25 cellular contexts compared by ENCODE assay signal in genomic region chr5:115308815-115309214, GRCh38.
"Had no signal": no experiment of that assay in that cellular context is flagged by ENCODE, and none has a peak within 500 bp of the region (broad histone marks: within the 10 kb centered on the region; RNA-seq: fewer than 3 reads in every experiment).

No MANE protein-coding gene starts in this region.

- H3K9me3 ChIP-seq: stomach, suprapubic skin, testis, thoracic aorta, thyroid gland, tibial artery, tibial nerve, transverse colon, upper lobe of left lung, upper lobe of right lung, vagina had no signal

- H3K27ac ChIP-seq: stomach, suprapubic skin, testis, thoracic aorta, thyroid gland, tibial artery, tibial nerve, transverse colon, upper lobe of left lung, upper lobe of right lung, vagina had no signal

- H3K36me3 ChIP-seq: stomach, suprapubic skin, thoracic aorta, thyroid gland, tibial artery, tibial nerve, transverse colon, upper lobe of left lung, upper lobe of right lung, vagina had no signal

- H3K27me3 ChIP-seq: stomach, suprapubic skin, testis, thyroid gland, transverse colon, upper lobe of left lung, upper lobe of right lung, vagina had no signal

- H3K4me1 ChIP-seq: stomach, suprapubic skin, testis, thyroid gland, tibial artery, tibial nerve, upper lobe of left lung, upper lobe of right lung, vagina had no signal

- DNase-seq: stimulated activated CD4-positive, alpha-beta T cell treated with anti-CD3 and anti-CD28 coated beads, Interleukin-2, amount 100 ng/mL, for 48 hours; stimulated activated CD4-positive, alpha-beta T cell treated with anti-CD3 and anti-CD28 coated beads, Interleukin-4, amount 100 ng/mL, for 1 hour; stimulated activated CD4-positive, alpha-beta T cell treated with anti-CD3 and anti-CD28 coated beads, Interleukin-4, amount 100 ng/mL, for 24 hours; stimulated activated CD4-positive, alpha-beta T cell treated with anti-CD3 and anti-CD28 coated beads, Interleukin-4, amount 100 ng/mL, for 4 hours; stimulated activated CD8-positive, alpha-beta memory T cell treated with anti-CD3 and anti-CD28 coated beads, Interleukin-4, amount 100 ng/mL, for 48 hours; stimulated activated naive B cell treated with anti-CD40 and anti-IgM and Interleukin-4, amounts not matched to agents 10 μg/mL and 1 μg/mL and 100 μg/mL, for 72 hours; stimulated activated naive CD4-positive, alpha-beta T cell; stimulated activated naive CD4-positive, alpha-beta T cell treated with Interleukin-2 at 50 U/mL for 16 hours; stimulated activated naive CD8-positive, alpha-beta T cell treated with anti-CD3 and anti-CD28 coated beads, Interleukin-15, amount 100 ng/mL, for 72 hours; stimulated activated naive CD8-positive, alpha-beta T cell treated with anti-CD3 and anti-CD28 coated beads, Interleukin-15, Interleukin-2, amounts not matched to agents 100 U/mL and 50 U/mL, for 24 hours; stomach; substantia nigra; testis; thyroid gland; tibial artery; transverse colon; trophoblast cell; upper lobe of left lung; upper lobe of right lung had no signal

- H3K4me3 ChIP-seq: stomach, suprapubic skin, testis, thoracic aorta, thyroid gland, tibial artery, tibial nerve, transverse colon, upper lobe of left lung, upper lobe of right lung, vagina had no signal

- ATAC-seq: stimulated activated effector memory CD8-positive, alpha-beta T cell treated with anti-CD3 and anti-CD28 coated beads, Interleukin-12 subunit alpha, Interleukin-12 subunit beta, amount 100 ng/mL, for 72 hours; stimulated activated memory B cell treated with anti-CD40 and anti-IgM and Interleukin-4, amounts not matched to agents 10 μg/mL and 1 μg/mL and 100 μg/mL, for 72 hours; stimulated activated naive B cell treated with anti-CD40 and anti-IgM and Interleukin-4, amounts not matched to agents 10 μg/mL and 1 μg/mL and 100 μg/mL, for 72 hours; stimulated activated naive CD8-positive, alpha-beta T cell treated with anti-CD3 and anti-CD28 coated beads, Interleukin-15, amount 100 ng/mL, for 72 hours; stimulated activated naive CD8-positive, alpha-beta T cell treated with anti-CD3 and anti-CD28 coated beads, Interleukin-15, Interleukin-2, amounts not matched to agents 100 U/mL and 50 U/mL, for 24 hours; upper lobe of right lung had no signal
